Comparison of ENCODE assay signal across 9 cellular contexts in genomic region chr17:43791589-43791988, GRCh38. TPM values are rescaled to one million over a fixed set of nuclear protein-coding genes. Genes with fewer than 3 reads are reported as not detected.
DNase-seq lines count a peak whose midpoint lies in the region; ATAC-seq, FAIRE-seq and TF ChIP-seq lines count a peak whose summit lies in the region.
"Had no signal": no experiment of that assay in that cellular context is flagged by ENCODE, and none has a peak within 500 bp of the region (broad histone marks: within the 10 kb centered on the region; RNA-seq: fewer than 3 reads in every experiment).

No MANE protein-coding gene starts in this region.

- TF ChIP-seq CTCF in Caco-2 (IDR thresholded peaks at IDR 0.05; ENCODE audit: insufficient read depth in 1 of 2, low read depth in 1 of 2, low read length in 1 of 2, severe bottlenecking in 1 of 2, unreplicated experiment in 1 of 2) (no peak), tibial artery (IDR thresholded peaks at IDR 0.05) (no peak)

- H3K27ac ChIP-seq in SJCRH30 = peak overlapping the region; percentile 5; the same call in 1 of the 2 replicates
- H3K27ac ChIP-seq in tibial artery = no peak overlapping the region

- H3K4me3 ChIP-seq in Caco-2 (ENCODE audit: low read depth, low read length) = no peak overlapping the region
- peak overlapping the region; percentile 36 for H3K4me3 ChIP-seq in SJCRH30
- no peak overlapping the region for H3K4me3 ChIP-seq in tibial artery

- H3K4me1 ChIP-seq in Caco-2 (peaks cover 5% of the 10 kb centered on the region; the same call in 1 of the 2 replicates), SJCRH30 (peaks cover 9% of the 10 kb centered on the region), tibial artery (no peaks in the 10 kb centered on the region)

- no peaks in the 10 kb centered on the region for H3K27me3 ChIP-seq in Caco-2 (replicated peaks; ENCODE audit: control insufficient read depth, insufficient read depth, low read length)
- H3K27me3 ChIP-seq in SJCRH30 = no peaks in the 10 kb centered on the region
- peaks cover 0 to 2% of the 10 kb centered on the region in 2 donors for H3K27me3 ChIP-seq in tibial artery

- CTCF ChIA-PET in Caco-2 (lab: Charles Lee) = no interaction called here

- H3K4me3 Mint-ChIP-seq in Caco-2 (ENCODE audit: unreplicated experiment) = peak overlapping the region; percentile 57

- peaks cover 2% of the 10 kb centered on the region for H3K27me3 Mint-ChIP-seq in Caco-2 (ENCODE audit: insufficient read depth, unreplicated experiment)

- TF ChIP-seq POLR2A in GM18505 (IDR thresholded peaks at IDR 0.05; ENCODE audit: borderline replicate concordance, extremely low read depth, insufficient read depth, insufficient read length) = no peak

- BruUV-seq in Caco-2 (replicated peaks; lab: Mats Ljungman, UMichigan) = no TSS peak

- FAIRE-seq in HTR-8/SVneo (lab: Jason Lieb, UNC) = peak; percentile 91

- peak; percentile 67 for ATAC-seq in left ventricle myocardium superior
- ATAC-seq in HG03045 (IDR thresholded peaks at IDR 0.05; ENCODE audit: unreplicated experiment) = no peak
- ATAC-seq in GM18505 (IDR thresholded peaks at IDR 0.05; ENCODE audit: unreplicated experiment) = no peak

- H3K27ac Mint-ChIP-seq in Caco-2 (ENCODE audit: unreplicated experiment) = no peak overlapping the region

- POLR2A ChIA-PET in Caco-2 (lab: Charles Lee) = no interaction called here

- no peaks in the 10 kb centered on the region for H3K4me1 Mint-ChIP-seq in Caco-2 (ENCODE audit: low read depth, unreplicated experiment)

- H3K36me3 ChIP-seq in Caco-2 (ENCODE audit: control insufficient read depth, insufficient read depth, low read length) = no peaks in the 10 kb centered on the region
- H3K36me3 ChIP-seq in SJCRH30 = no peaks in the 10 kb centered on the region
- no peaks in the 10 kb centered on the region for H3K36me3 ChIP-seq in tibial artery

- H3K9me3 ChIP-seq in Caco-2 = no peaks in the 10 kb centered on the region
- H3K9me3 ChIP-seq in SJCRH30 (replicated peaks) = peaks cover 9% of the 10 kb centered on the region
- H3K9me3 ChIP-seq in tibial artery = no peaks in the 10 kb centered on the region

- H3K9me3 Mint-ChIP-seq in Caco-2 (ENCODE audit: unreplicated experiment) = peaks cover 1% of the 10 kb centered on the region

- intact Hi-C loops in Caco-2 (cut with micrococcal nuclease; ENCODE audit: unreplicated experiment) = no loop called here
- intact Hi-C loops in left ventricle myocardium superior (cut with micrococcal nuclease) = no loop called here
- intact Hi-C loops in tibial artery (cut with DNase I; ENCODE audit: low total_unique reads) = no loop called here

- no peaks in the 10 kb centered on the region for H3K36me3 Mint-ChIP-seq in Caco-2 (ENCODE audit: insufficient read depth, unreplicated experiment)

- DNase-seq in Caco-2 (peak; percentile 69 to 70), HTR-8/SVneo (ENCODE audit: insufficient read length, low spot score) (peak; percentile 76), SJCRH30 (peak; percentile 61 to 88), left ventricle myocardium superior (no peak), tibial artery (no peak), NCI-H128 (lab: John Stamatoyannopoulos, UW; ENCODE audit: unreplicated experiment) (no peak)
- DNase-seq: T-helper 1 cell had no signal

RNA-seq across cellular contexts. Expression of gene CFAP97D1, which starts 11.4 kb away (rescaled TPM):
- 0.18 TPM in 1 of 2 replicates, not detected in the other for total RNA-seq in Caco-2 (2022)
- not detected in 2 replicates for total RNA-seq in SJCRH30 (2014; rRNA removed; shearing (Covaris generic))
- not detected for total RNA-seq in left ventricle myocardium superior

RNA-seq across cellular contexts. Expression of gene DUSP3, which starts 12.8 kb away (rescaled TPM):
- total RNA-seq in Caco-2 (2022) (78.8 and 86.3 TPM in 2 replicates), left ventricle myocardium superior (243 TPM)
- total RNA-seq in SJCRH30 (2014; rRNA removed; shearing (Covaris generic)) = 33.9 and 35.5 TPM in 2 replicates

RNA-seq across cellular contexts. Expression of gene SOST, which starts 33.0 kb away (rescaled TPM):
- total RNA-seq in Caco-2 (2022) (not detected in 2 replicates), left ventricle myocardium superior (not detected)
- not detected in 2 replicates for total RNA-seq in SJCRH30 (2014; rRNA removed; shearing (Covaris generic))

RNA-seq across cellular contexts. Expression of gene MPP3, which starts 41.4 kb away (rescaled TPM):
- total RNA-seq in Caco-2 (2022) (7.9 and 8.3 TPM in 2 replicates), left ventricle myocardium superior (55.5 TPM)
- 6.6 and 11.3 TPM in 2 replicates for total RNA-seq in SJCRH30 (2014; rRNA removed; shearing (Covaris generic))

RNA-seq across cellular contexts. Expression of gene CD300LG, which starts 55.4 kb away (rescaled TPM):
- total RNA-seq in Caco-2 (2022) = not detected in 2 replicates
- not detected in 2 replicates for total RNA-seq in SJCRH30 (2014; rRNA removed; shearing (Covaris generic))
- total RNA-seq in left ventricle myocardium superior = 19.1 TPM

Comparison
In these comparisons a context has a peak if more than half of its experiments do, and no peak if none do; other contexts are left out.
1. DNase-seq: peak in Caco-2 (2 of 2), HTR-8/SVneo (single experiment) and SJCRH30 (2 of 2); none in left ventricle myocardium superior (single experiment), tibial artery (0 of 2) and NCI-H128 (single experiment).